In the genomic region with DNA sequence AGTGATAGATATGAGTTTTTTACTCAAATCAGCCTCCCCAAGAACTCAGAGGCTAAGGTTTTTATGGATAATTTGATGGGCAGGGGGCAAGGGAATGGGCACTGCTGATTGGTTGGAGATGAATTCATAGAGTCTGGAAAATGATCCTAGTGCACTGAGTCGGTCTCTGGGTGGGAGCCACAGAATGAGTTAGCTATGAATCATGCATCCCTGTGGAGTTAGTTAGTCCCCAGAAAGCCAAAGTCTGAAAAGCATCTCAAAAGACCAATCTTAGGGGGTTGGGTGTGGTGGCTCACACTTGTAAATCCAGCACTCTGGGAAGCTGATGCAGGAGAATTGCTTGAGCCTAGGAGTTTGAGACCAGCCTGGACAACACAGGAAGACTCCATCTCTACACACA, we compare ENCODE assay signal across 18 cellular contexts.
"Had no signal": no experiment of that assay in that cellular context is flagged by ENCODE, and none has a peak within 500 bp of the region (broad histone marks: within the 10 kb centered on the region; RNA-seq: fewer than 3 reads in every experiment).

No MANE protein-coding gene starts in this region.

- H3K27me3 ChIP-seq: gastrocnemius medialis, sigmoid colon, testis, vagina had no signal

- ATAC-seq: esophagus mucosa; gastrocnemius medialis; naive thymus-derived CD8-positive, alpha-beta T cell had no signal

- DNase-seq: activated CD4-positive, alpha-beta memory T cell treated with anti-CD3 and anti-CD28 coated beads for 36 hours; activated CD4-positive, alpha-beta T cell treated with anti-CD3 and anti-CD28 coated beads for 4 hours; activated CD4-positive, CD25-positive, alpha-beta regulatory T cell; activated naive CD4-positive, alpha-beta T cell treated with Interleukin-2 at 50 U/mL for 16 hours; activated naive CD8-positive, alpha-beta T cell treated with anti-CD3 and anti-CD28 coated beads for 36 hours; activated T-cell treated with anti-CD3 and anti-CD28 coated beads, Interleukin-2, amount 50 U/mL, for 48 hours; effector memory CD4-positive, alpha-beta T cell; gastrocnemius medialis; hypothalamus; left ventricle myocardium inferior; naive thymus-derived CD8-positive, alpha-beta T cell; sigmoid colon; stimulated activated CD4-positive, alpha-beta T cell treated with anti-CD3 and anti-CD28 coated beads, Interleukin-4, amount 100 ng/mL, for 1 hour; stimulated activated naive CD4-positive, alpha-beta T cell; testis; trophoblast cell had no signal

- H3K4me1 ChIP-seq: testis, vagina had no signal

- H3K27ac ChIP-seq: gastrocnemius medialis, left ventricle myocardium inferior, sigmoid colon, testis, vagina had no signal
